Comparison of ENCODE assay signal across 21 cellular contexts in genomic region chr1:233230011-233230410, GRCh38.
"Had no signal": no experiment of that assay in that cellular context is flagged by ENCODE, and none has a peak within 500 bp of the region (broad histone marks: within the 10 kb centered on the region; RNA-seq: fewer than 3 reads in every experiment).

No MANE protein-coding gene starts in this region.

- H3K4me1 Mint-ChIP-seq: activated B cell treated with CpG ODN at 0.5 μM for 24 hours; activated CD4-positive, alpha-beta T cell treated with anti-CD3 and anti-CD28 coated beads for 36 hours; T-cell had no signal

- H3K27me3 ChIP-seq: breast epithelium, esophagus squamous epithelium, left lung, spleen, tibial nerve had no signal

- H3K4me3 Mint-ChIP-seq: activated B cell treated with CpG ODN at 0.5 μM for 24 hours; activated CD4-positive, alpha-beta T cell treated with anti-CD3 and anti-CD28 coated beads for 36 hours; activated T-cell treated with anti-CD3 and anti-CD28 coated beads, Interleukin-2, amount 50 U/mL, for 72 hours; central memory CD8-positive, alpha-beta T cell; dendritic cell treated with granulocyte-macrophage colony-stimulating factor and Interleukin-4, amounts not matched to agents 40 ng/mL and 50 ng/mL, for 4 days; natural killer cell; T-cell had no signal

- H3K27ac Mint-ChIP-seq: activated B cell treated with CpG ODN at 0.5 μM for 24 hours; activated CD4-positive, alpha-beta T cell treated with anti-CD3 and anti-CD28 coated beads for 36 hours; activated naive CD4-positive, alpha-beta T cell treated with anti-CD3 and anti-CD28 coated beads, Interleukin-2, amount 50 U/mL, for 72 hours; activated T-cell treated with anti-CD3 and anti-CD28 coated beads, Interleukin-2, amount 50 U/mL, for 72 hours; dendritic cell treated with granulocyte-macrophage colony-stimulating factor and Interleukin-4, amounts not matched to agents 40 ng/mL and 50 ng/mL, for 4 days; natural killer cell; T-cell had no signal

- H3K4me1 ChIP-seq: breast epithelium, esophagus squamous epithelium, left lung, lower lobe of right lung, spleen, tibial nerve had no signal

- H3K36me3 ChIP-seq: breast epithelium, left lung, lower lobe of right lung, tibial nerve had no signal

- H3K4me3 ChIP-seq: breast epithelium, esophagus squamous epithelium, left lung, lower lobe of right lung, spleen, tibial nerve had no signal

- H3K36me3 Mint-ChIP-seq: natural killer cell had no signal

- H3K9me3 ChIP-seq: breast epithelium, esophagus squamous epithelium, left lung, lower lobe of right lung, spleen, tibial nerve had no signal

- H3K27ac ChIP-seq: breast epithelium, epithelial cell of prostate, esophagus squamous epithelium, left lung, lower lobe of right lung, spleen, tibial nerve had no signal

- H3K27me3 Mint-ChIP-seq: activated B cell treated with CpG ODN at 0.5 μM for 24 hours; activated CD4-positive, alpha-beta T cell treated with anti-CD3 and anti-CD28 coated beads for 36 hours; central memory CD8-positive, alpha-beta T cell; dendritic cell treated with granulocyte-macrophage colony-stimulating factor and Interleukin-4, amounts not matched to agents 40 ng/mL and 50 ng/mL, for 4 days; T-cell had no signal

- DNase-seq: activated B cell treated with CpG ODN at 0.5 μM for 24 hours; activated CD4-positive, alpha-beta T cell treated with anti-CD3 and anti-CD28 coated beads for 36 hours; activated naive CD4-positive, alpha-beta T cell; activated T-cell treated with anti-CD3 and anti-CD28 coated beads for 4 hours; activated T-cell treated with anti-CD3 and anti-CD28 coated beads, Interleukin-2, amount 50 U/mL, for 72 hours; esophagus squamous epithelium; foreskin melanocyte; left lung; lower lobe of right lung; natural killer cell; posterior cingulate gyrus; right cardiac atrium; spleen; stimulated activated naive CD4-positive, alpha-beta T cell treated with Interleukin-2 at 50 U/mL for 16 hours; T-cell had no signal

- ATAC-seq: activated CD4-positive, alpha-beta T cell treated with anti-CD3 and anti-CD28 coated beads for 36 hours; activated naive CD4-positive, alpha-beta T cell treated with anti-CD3 and anti-CD28 coated beads, Interleukin-2, amount 50 U/mL, for 72 hours; activated T-cell treated with anti-CD3 and anti-CD28 coated beads, Interleukin-2, amount 50 U/mL, for 72 hours; left lung; lower lobe of right lung; natural killer cell; right cardiac atrium; T-cell had no signal

- H3K9me3 Mint-ChIP-seq: activated B cell treated with CpG ODN at 0.5 μM for 24 hours; activated naive CD4-positive, alpha-beta T cell treated with anti-CD3 and anti-CD28 coated beads, Interleukin-2, amount 50 U/mL, for 72 hours; activated T-cell treated with anti-CD3 and anti-CD28 coated beads, Interleukin-2, amount 50 U/mL, for 72 hours; central memory CD8-positive, alpha-beta T cell; dendritic cell treated with granulocyte-macrophage colony-stimulating factor and Interleukin-4, amounts not matched to agents 40 ng/mL and 50 ng/mL, for 4 days; natural killer cell; T-cell had no signal
